ENCODE assay signal across 24 cellular contexts in genomic region chr20:48049171-48049570, GRCh38.
"Had no signal": no experiment of that assay in that cellular context is flagged by ENCODE, and none has a peak within 500 bp of the region (broad histone marks: within the 10 kb centered on the region; RNA-seq: fewer than 3 reads in every experiment).

No MANE protein-coding gene starts in this region.

- H3K27ac ChIP-seq: colonic mucosa, coronary artery, dorsolateral prefrontal cortex, epithelial cell of prostate, esophagus muscularis mucosa, esophagus squamous epithelium, foreskin keratinocyte, gastrocnemius medialis, gastroesophageal sphincter, heart left ventricle, heart right ventricle had no signal

- H3K4me3 ChIP-seq: colonic mucosa, coronary artery, dorsolateral prefrontal cortex, esophagus muscularis mucosa, esophagus squamous epithelium, gastrocnemius medialis, gastroesophageal sphincter, heart left ventricle, heart right ventricle had no signal

- H3K36me3 ChIP-seq: colonic mucosa, esophagus muscularis mucosa, esophagus squamous epithelium, gastrocnemius medialis, gastroesophageal sphincter, heart left ventricle, heart right ventricle had no signal

- ATAC-seq: effector memory CD8-positive, alpha-beta T cell; esophagus mucosa; foreskin keratinocyte; gastrocnemius medialis; gastroesophageal sphincter; heart left ventricle; heart right ventricle had no signal

- H3K9me3 ChIP-seq: colonic mucosa, esophagus muscularis mucosa, esophagus squamous epithelium, gastrocnemius medialis had no signal

- H3K27ac Mint-ChIP-seq: dendritic cell treated with granulocyte-macrophage colony-stimulating factor and Interleukin-4, amounts not matched to agents 40 ng/mL and 50 ng/mL, for 4 days; effector memory CD8-positive, alpha-beta T cell; endodermal cell had no signal

- H3K4me1 Mint-ChIP-seq: endodermal cell had no signal

- H3K4me1 ChIP-seq: colonic mucosa, gastrocnemius medialis, heart right ventricle had no signal

- H3K4me3 Mint-ChIP-seq: dendritic cell treated with granulocyte-macrophage colony-stimulating factor and Interleukin-4, amounts not matched to agents 40 ng/mL and 50 ng/mL, for 4 days; effector memory CD8-positive, alpha-beta T cell; endodermal cell had no signal

- H3K27me3 ChIP-seq: colonic mucosa, esophagus muscularis mucosa, gastrocnemius medialis, gastroesophageal sphincter had no signal

- DNase-seq: colonic mucosa; cortex of kidney; dorsolateral prefrontal cortex; effector CD4-positive, alpha-beta T cell; effector CD8-positive, alpha-beta T cell; effector memory CD4-positive, alpha-beta T cell; effector memory CD8-positive, alpha-beta T cell; endodermal cell; erythroblast; esophagus squamous epithelium; foreskin fibroblast; foreskin keratinocyte; foreskin melanocyte; gastrocnemius medialis; glutamatergic neuron; head of caudate nucleus; heart left ventricle; heart right ventricle had no signal
